Comparison of ENCODE assay signal across 8 cellular contexts in the genomic region with DNA sequence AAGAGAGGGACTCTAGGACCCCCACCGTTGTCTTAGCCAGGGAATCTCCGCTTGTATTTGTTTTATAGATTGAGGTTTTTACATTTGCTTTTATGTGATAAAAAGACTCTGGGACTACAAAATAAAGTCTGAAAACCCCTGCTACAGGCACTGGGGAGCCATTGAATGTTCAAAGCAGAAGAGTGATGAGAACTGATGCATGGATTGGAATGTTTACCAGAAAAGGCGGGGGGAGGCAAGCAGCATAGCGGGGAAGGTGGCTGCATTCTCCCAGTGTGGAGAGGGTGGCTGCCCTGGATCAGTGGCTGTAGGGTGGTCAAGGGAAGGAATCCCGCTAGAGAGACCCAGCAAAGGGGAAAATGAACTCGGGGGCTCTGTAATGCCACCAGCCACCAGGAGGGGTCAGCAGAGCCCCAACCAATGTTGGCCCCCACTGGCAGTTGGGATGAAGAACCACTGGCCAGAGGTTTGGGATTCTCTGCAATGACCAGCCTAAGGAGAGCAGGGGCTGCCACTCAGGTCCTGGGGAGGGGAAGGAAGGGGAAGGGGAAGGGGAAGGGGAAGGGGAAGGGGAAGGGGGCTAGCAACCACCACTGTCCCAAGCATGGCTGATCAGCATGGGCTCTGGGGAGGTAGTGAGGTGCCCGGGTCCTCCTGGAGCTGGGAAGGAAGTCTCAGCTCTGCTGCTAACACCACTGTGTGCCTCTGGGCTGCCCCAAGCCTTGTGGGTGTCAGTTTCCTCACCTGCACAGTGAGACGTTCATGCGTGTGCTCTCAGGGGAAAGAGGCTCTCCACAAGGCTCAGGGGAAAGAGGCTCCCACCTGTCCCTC. TPM values are rescaled to one million over a fixed set of nuclear protein-coding genes. Genes with fewer than 3 reads are reported as not detected.
DNase-seq lines count a peak whose midpoint lies in the region; ATAC-seq and TF ChIP-seq lines count a peak whose summit lies in the region.

No MANE protein-coding gene starts in this region.

- no peaks in the 10 kb centered on the region for H3K27me3 ChIP-seq in CD4-positive, alpha-beta memory T cell (ENCODE audit: insufficient read depth, low read length)

- ATAC-seq in HG03039 (IDR thresholded peaks at IDR 0.05; ENCODE audit: unreplicated experiment) (no peak), GM18861 (IDR thresholded peaks at IDR 0.05; ENCODE audit: unreplicated experiment) (no peak)

- peaks cover 4 to 7% of the 10 kb centered on the region in 2 donors for H3K27me3 Mint-ChIP-seq in CD4-positive, alpha-beta memory T cell
- H3K27me3 Mint-ChIP-seq in HFFc6 (ENCODE audit: insufficient read depth), result peaks cover 3% of the 10 kb centered on the region

- no peaks in the 10 kb centered on the region for H3K4me1 Mint-ChIP-seq in CD4-positive, alpha-beta memory T cell
- H3K4me1 Mint-ChIP-seq in HFFc6 (ENCODE audit: low read depth), result peaks cover 21% of the 10 kb centered on the region

- no peaks in the 10 kb centered on the region for H3K36me3 Mint-ChIP-seq in CD4-positive, alpha-beta memory T cell
- peaks cover 7% of the 10 kb centered on the region for H3K36me3 Mint-ChIP-seq in HFFc6 (ENCODE audit: low read depth)

- POLR2A ChIA-PET in CD4-positive, alpha-beta memory T cell (lab: Charles Lee; ENCODE audit: partially characterized antibody), result no interaction called here

- H3K9me3 Mint-ChIP-seq in CD4-positive, alpha-beta memory T cell, result no peaks in the 10 kb centered on the region
- H3K9me3 Mint-ChIP-seq in HFFc6, result no peaks in the 10 kb centered on the region

- H3K4me3 Mint-ChIP-seq in CD4-positive, alpha-beta memory T cell, result no peak overlapping the region
- H3K4me3 Mint-ChIP-seq in HFFc6, result no peak overlapping the region

- no peak overlapping the region for H3K4me3 ChIP-seq in CD4-positive, alpha-beta memory T cell (ENCODE audit: low read length in 2 of 2)

- DNase-seq in CD4-positive, alpha-beta memory T cell, result peak; percentile 36 to 56 (median 39)
- DNase-seq in HFFc6 (no peak), T follicular helper cell (ENCODE audit: low read depth) (peak; percentile 33), anterior cingulate cortex (lab: John Stamatoyannopoulos, UW) (peak in 38 of 58 donors; percentile 4 to 72 (median 32)), hypothalamus (lab: John Stamatoyannopoulos, UW) (peak in 44 of 51 donors; percentile 3 to 76 (median 27))
- peak; percentile 19 to 43 for DNase-seq in stimulated activated CD4-positive, alpha-beta T cell treated with anti-CD3 and anti-CD28 coated beads, Interleukin-1b, Interleukin-23, amount 100 ng/mL, for 1 hour (ENCODE audit: low read depth in 2 of 2)

- no peaks in the 10 kb centered on the region for H3K4me1 ChIP-seq in CD4-positive, alpha-beta memory T cell (ENCODE audit: insufficient read depth, low read length)

- no peaks in the 10 kb centered on the region for H3K36me3 ChIP-seq in CD4-positive, alpha-beta memory T cell (ENCODE audit: insufficient read depth, low read length)

- peak; percentile 89 for TF ChIP-seq CTCF in HFFc6 (IDR thresholded peaks at IDR 0.05)

- no peak overlapping the region for H3K27ac ChIP-seq in CD4-positive, alpha-beta memory T cell (ENCODE audit: low read depth, low read length)

- CTCF ChIA-PET in CD4-positive, alpha-beta memory T cell (lab: Charles Lee; ENCODE audit: partially characterized antibody), result interaction anchor here (0.6 to 7.5 kb wide), 16 partner anchors 11 to 489 kb away, joined by 3 to 126 read pairs (median 3); partner anchors contain the start of gene KPNA6

- intact Hi-C loops in CD4-positive, alpha-beta memory T cell (cut with micrococcal nuclease), result loop anchor here (1.0 to 5.0 kb wide), 4 partner anchors 41 to 748 kb away; no protein-coding TSS in a partner anchor

- H3K9me3 ChIP-seq in CD4-positive, alpha-beta memory T cell (ENCODE audit: control insufficient read depth in 1 of 2, low read length in 2 of 2), result no peaks in the 10 kb centered on the region

- H3K27ac Mint-ChIP-seq in CD4-positive, alpha-beta memory T cell, result no peak overlapping the region
- H3K27ac Mint-ChIP-seq in HFFc6, result no peak overlapping the region; the same call in 1 of the 2 replicates

RNA-seq across cellular contexts. Expression of gene PEF1, which starts 19.2 kb away (rescaled TPM):
- 10 to 100 TPM; 39.1 to 41.7 TPM for total RNA-seq in CD4-positive, alpha-beta memory T cell
- polyA plus RNA-seq in CD4-positive, alpha-beta memory T cell, result 100 to 1,000 TPM in 1 of 2 donors, 10 to 100 TPM in 1; 84.7 to 124 TPM
- 10 to 100 TPM; 65.8 to 81.3 (median 69.3) TPM for total RNA-seq in HFFc6 (2021; fragmentation: NEBNext Ultra II Directional; extraction: Animal tissue kit (Norgen Biotek cat#: 25700))

RNA-seq across cellular contexts. Expression of gene COL16A1, which starts 40.0 kb away (rescaled TPM):
- total RNA-seq in CD4-positive, alpha-beta memory T cell, result not detected
- polyA plus RNA-seq in CD4-positive, alpha-beta memory T cell, result not detected
- total RNA-seq in HFFc6 (2021; fragmentation: NEBNext Ultra II Directional; extraction: Animal tissue kit (Norgen Biotek cat#: 25700)), result 100 to 1,000 TPM in 1 of 6 experiments, 10 to 100 TPM in 5; 74.1 to 100 (median 87.6) TPM

RNA-seq across cellular contexts. Expression of gene HCRTR1, which starts 46.3 kb away (rescaled TPM):
- not detected for total RNA-seq in CD4-positive, alpha-beta memory T cell
- polyA plus RNA-seq in CD4-positive, alpha-beta memory T cell, result not detected
- total RNA-seq in HFFc6 (2021; fragmentation: NEBNext Ultra II Directional; extraction: Animal tissue kit (Norgen Biotek cat#: 25700)), result not detected

Comparison
In these comparisons a context has a peak if more than half of its experiments do, and no peak if none do; other contexts are left out.
1. RNA of gene COL16A1, which starts 40.0 kb away (total RNA-seq): 74.1 to 100 TPM in HFFc6; not detected in CD4-positive, alpha-beta memory T cell; every median in the first group is over 10 times any median in the second.